ENCODE assay signal across 5 cellular contexts in genomic region chr7:55707410-55707809, GRCh38.
DNase-seq lines count a peak whose midpoint lies in the region; ATAC-seq, FAIRE-seq and TF ChIP-seq lines count a peak whose summit lies in the region.
"Not testable (repeated sequence)": the region's sequence is repeated elsewhere in the genome, so short reads cannot be mapped to it uniquely, and the experiment has no call there.

No MANE protein-coding gene starts in this region.

- TF ChIP-seq EP300 in K562 (IDR thresholded peaks at IDR 0.05; ENCODE audit: low read length): not testable (repeated sequence)

- BruUV-seq in A673 (replicated peaks; lab: Mats Ljungman, UMichigan): TSS peak; percentile 92
- not testable (repeated sequence) for BruUV-seq in K562 (replicated peaks; lab: Mats Ljungman, UMichigan); mammary epithelial cell (replicated peaks; lab: Mats Ljungman, UMichigan)

- TF ChIP-seq CTCF in A673 (conservative IDR thresholded peaks at IDR 0.05; ENCODE audit: low read depth, low read length); RWPE2 (IDR thresholded peaks at IDR 0.05; ENCODE audit: poor library complexity, severe bottlenecking); K562 (IDR thresholded peaks at IDR 0.05 in 2 of 3, conservative IDR thresholded peaks at IDR 0.05 in 1 of 3; ENCODE audit: insufficient read depth in 2 of 3, low read depth in 1 of 3, low read length in 3 of 3); mammary epithelial cell (conservative IDR thresholded peaks at IDR 0.05 in 1 of 2, IDR thresholded peaks at IDR 0.05 in 1 of 2; ENCODE audit: extremely low read depth in 1 of 2, insufficient read depth in 1 of 2, low read depth in 1 of 2, low read length in 2 of 2); foreskin keratinocyte (conservative IDR thresholded peaks at IDR 0.05): not testable (repeated sequence)

- H3K4me1 ChIP-seq in A673 (ENCODE audit: insufficient read depth, low read length, poor library complexity, severe bottlenecking); K562 (replicated peaks in 1 of 2; ENCODE audit: control insufficient read depth in 2 of 2, insufficient read depth in 2 of 2, low read length in 2 of 2): not testable (repeated sequence)
- H3K4me1 ChIP-seq in RWPE2 (ENCODE audit: insufficient read depth, poor library complexity, severe bottlenecking): peaks cover 22% of the 10 kb centered on the region
- H3K4me1 ChIP-seq in mammary epithelial cell (ENCODE audit: insufficient read depth, low read length): peaks cover 12% of the 10 kb centered on the region
- peaks cover 12% of the 10 kb centered on the region for H3K4me1 ChIP-seq in foreskin keratinocyte

- not testable (repeated sequence) for H3K9me1 ChIP-seq in K562 (ENCODE audit: control insufficient read depth, insufficient read depth, low read length)

- H2AFZ ChIP-seq in K562 (ENCODE audit: low read depth, low read length); mammary epithelial cell (ENCODE audit: low read depth, low read length): not testable (repeated sequence)

- H3K27me3 ChIP-seq in A673 (replicated peaks; ENCODE audit: insufficient read depth, low read depth, low read length, poor library complexity); RWPE2 (ENCODE audit: insufficient read depth, poor library complexity, severe bottlenecking); K562 (ENCODE audit: control insufficient read depth in 2 of 2, insufficient read depth in 2 of 2, low read length in 2 of 2); mammary epithelial cell (ENCODE audit: insufficient read depth, low read length); foreskin keratinocyte: not testable (repeated sequence)

- H3K4me2 ChIP-seq in K562 (ENCODE audit: insufficient read depth, low read length); mammary epithelial cell (ENCODE audit: insufficient read depth, low read depth, low read length): not testable (repeated sequence)

- FAIRE-seq in K562 (lab: Jason Lieb, UNC): peak; percentile 79

- DNase-seq in A673 (ENCODE audit: low spot score); RWPE2 (ENCODE audit: low spot score); K562 (ENCODE audit: extremely low read depth in 1 of 4, low spot score in 3 of 4): not testable (repeated sequence)
- DNase-seq in mammary epithelial cell: peak; percentile 51
- DNase-seq in foreskin keratinocyte: peak in 1 of 2 donors; percentile 25

- not testable (repeated sequence) for ATAC-seq in RWPE2 (ENCODE audit: low read depth); foreskin keratinocyte
- peak; percentile 36; the same call in 2 of the 3 replicates for ATAC-seq in K562

- in situ Hi-C loops in K562 (cut with MboI); mammary epithelial cell (cut with MboI; ENCODE audit: low sequenced_read_pairs in 2 of 2): not testable (repeated sequence)

- not testable (repeated sequence) for TF ChIP-seq RAD21 in K562 (CRISPR knock-in tag; conservative IDR thresholded peaks at IDR 0.05 in 1 of 2, IDR thresholded peaks at IDR 0.05 in 1 of 2)

- not testable (repeated sequence) for H4K20me1 ChIP-seq in K562 (replicated peaks; ENCODE audit: control insufficient read depth, insufficient read depth, low read length); mammary epithelial cell (ENCODE audit: insufficient read depth, low read length)

- dilution Hi-C loops in mammary epithelial cell (cut with HindIII; ENCODE audit: low sequenced_read_pairs): not testable (repeated sequence)

- not testable (repeated sequence) for TF ChIP-seq POLR2A in K562 (conservative IDR thresholded peaks at IDR 0.05)

- H3K4me3 ChIP-seq in A673 (ENCODE audit: low read depth, low read length, poor library complexity, severe bottlenecking); RWPE2 (ENCODE audit: severe bottlenecking); K562; mammary epithelial cell (replicated peaks in 1 of 3; ENCODE audit: insufficient read depth in 1 of 3, low read depth in 2 of 3, low read length in 3 of 3): not testable (repeated sequence)

- H3K9me3 ChIP-seq in A673 (ENCODE audit: low read depth, low read length, poor library complexity, severe bottlenecking); RWPE2 (ENCODE audit: severe bottlenecking); K562 (replicated peaks; ENCODE audit: control insufficient read depth, insufficient read depth, low read depth, low read length); mammary epithelial cell (replicated peaks; ENCODE audit: insufficient read depth, low read length): not testable (repeated sequence)

- not testable (repeated sequence) for H3K9ac ChIP-seq in K562 (ENCODE audit: insufficient read depth in 1 of 2, low read depth in 2 of 2, low read length in 2 of 2)
- peak overlapping the region; percentile 48 for H3K9ac ChIP-seq in mammary epithelial cell (ENCODE audit: insufficient read depth, low read length)

- H3K36me3 ChIP-seq in A673 (ENCODE audit: insufficient read depth, low read length, poor library complexity, severe bottlenecking); RWPE2 (ENCODE audit: low read depth); K562 (ENCODE audit: control insufficient read depth, insufficient read depth, low read length); mammary epithelial cell (ENCODE audit: insufficient read depth, low read length): not testable (repeated sequence)

- WGBS in K562 (ENCODE audit: insufficient coverage, low coverage, missing lambda C conversion rate): 6% methylated on average over 1 of the region's 3 CpGs
- WGBS in mammary epithelial cell (ENCODE audit: low coverage, missing lambda C conversion rate): no CpG with 5 or more reads among the region's 3 CpGs

- POLR2A ChIA-PET in A673 (lab: Charles Lee; ENCODE audit: low non-redundant PET); K562 (lab: Yijun Ruan, JAX): not testable (repeated sequence)

- CTCF ChIA-PET in A673 (lab: Charles Lee); K562 (lab: Yijun Ruan, JAX; ENCODE audit: low intra/inter-chr PET ratio); mammary epithelial cell (lab: Charles Lee; ENCODE audit: low non-redundant PET): not testable (repeated sequence)

- H3K27ac ChIP-seq in A673 (ENCODE audit: low read depth, low read length, poor library complexity, severe bottlenecking): peak overlapping the region; percentile 90
- H3K27ac ChIP-seq in RWPE2 (ENCODE audit: poor library complexity, severe bottlenecking): peak overlapping the region; percentile 59
- H3K27ac ChIP-seq in K562 (ENCODE audit: extremely low read depth, low read depth, low read length): not testable (repeated sequence)
- peak overlapping the region; percentile 79 for H3K27ac ChIP-seq in mammary epithelial cell (ENCODE audit: insufficient read depth, low read depth, low read length)
- H3K27ac ChIP-seq in foreskin keratinocyte: peak overlapping the region; percentile 67

- H3K79me2 ChIP-seq in K562 (ENCODE audit: control insufficient read depth, insufficient read depth, low read length); mammary epithelial cell (ENCODE audit: insufficient read depth, low read length): not testable (repeated sequence)

- intact Hi-C loops in A673 (cut with micrococcal nuclease; ENCODE audit: unreplicated experiment): loop anchor here (10.0 kb wide), 1 partner anchor 63 kb away; no protein-coding TSS in a partner anchor
- intact Hi-C loops in K562 (cut with micrococcal nuclease); mammary epithelial cell (cut with micrococcal nuclease): not testable (repeated sequence)

TF ChIP-seq in K562, 482 proteins besides CTCF, POLR2A, EP300 and RAD21:
- TF ChIP-seq NFE2 (IDR thresholded peaks at IDR 0.05; ENCODE audit: low read depth): 0 out of 2 replicates have a peak, but pooled peaks have one; percentile 6
- TF ChIP-seq ZNF316 (IDR thresholded peaks at IDR 0.05): peak; percentile 71; the same call in 1 of the 2 replicates
- TF ChIP-seq MAFG (tag; conservative IDR thresholded peaks at IDR 0.05): peak; percentile 71
- peak; percentile 32; the same call in 1 of the 2 replicates for TF ChIP-seq RBFOX2 (IDR thresholded peaks at IDR 0.05; ENCODE audit: low read depth, low read length)
- peak; percentile 65; the same call in 1 of the 2 replicates for TF ChIP-seq C11orf30 (IDR thresholded peaks at IDR 0.05; ENCODE audit: low read depth)
